ENCODE assay signal across 2 cellular contexts in the genomic region with DNA sequence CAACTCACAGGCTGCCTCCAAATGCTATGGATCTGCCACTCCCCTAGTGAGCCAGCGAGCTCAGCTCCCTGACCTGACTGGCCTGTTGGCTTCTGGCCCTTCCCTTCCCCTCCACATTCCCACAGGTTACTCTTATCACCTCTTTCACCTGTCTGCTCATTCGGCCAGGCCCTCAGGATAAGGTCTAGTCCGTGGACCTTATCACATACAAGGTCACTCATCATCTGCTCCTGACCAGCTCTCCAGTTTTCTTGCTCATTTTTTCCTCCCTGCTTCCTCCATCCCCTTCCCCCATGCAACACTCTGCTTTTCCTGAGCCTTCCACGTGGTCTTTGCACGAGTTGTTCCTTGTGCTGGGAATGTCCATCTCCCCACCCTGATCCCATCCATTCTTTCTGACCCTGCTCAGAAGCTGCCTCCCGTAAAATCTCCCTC.
TF ChIP-seq lines count a peak whose summit lies in the region.

No MANE protein-coding gene starts in this region.

TF ChIP-seq in HEK293, 187 proteins besides CTCF, POLR2A, EP300 and RAD21:
- TF ChIP-seq ZIC2 (tag by site-specific recombination; IDR thresholded peaks at IDR 0.05) (no peak), ZNF366 (tag by site-specific recombination; conservative IDR thresholded peaks at IDR 0.05) (peak; percentile 42; the same call in 1 of the 2 replicates), REPIN1 (tag by site-specific recombination; IDR thresholded peaks at IDR 0.05; ENCODE audit: low read depth) (no peak)

TF ChIP-seq in H1, 55 proteins besides CTCF, POLR2A, EP300 and RAD21:
- TF ChIP-seq HDAC2 (IDR thresholded peaks at IDR 0.05; ENCODE audit: borderline replicate concordance in 1 of 2, low read depth in 2 of 2, low read length in 2 of 2): no peak
- no peak for TF ChIP-seq TAF1 (IDR thresholded peaks at IDR 0.05; ENCODE audit: low read depth, low read length)
- TF ChIP-seq, protein P1, sequence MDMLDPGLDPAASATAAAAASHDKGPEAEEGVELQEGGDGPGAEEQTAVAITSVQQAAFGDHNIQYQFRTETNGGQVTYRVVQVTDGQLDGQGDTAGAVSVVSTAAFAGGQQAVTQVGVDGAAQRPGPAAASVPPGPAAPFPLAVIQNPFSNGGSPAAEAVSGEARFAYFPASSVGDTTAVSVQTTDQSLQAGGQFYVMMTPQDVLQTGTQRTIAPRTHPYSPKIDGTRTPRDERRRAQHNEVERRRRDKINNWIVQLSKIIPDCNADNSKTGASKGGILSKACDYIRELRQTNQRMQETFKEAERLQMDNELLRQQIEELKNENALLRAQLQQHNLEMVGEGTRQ (IDR thresholded peaks at IDR 0.05; ENCODE audit: low read length): no peak
- TF ChIP-seq BCL11A (IDR thresholded peaks at IDR 0.05; ENCODE audit: low read depth in 2 of 2, low read length in 2 of 2): no peak
- TF ChIP-seq KDM4A (IDR thresholded peaks at IDR 0.05; ENCODE audit: low read depth, low read length, severe bottlenecking): no peak
- no peak for TF ChIP-seq ASH2L (IDR thresholded peaks at IDR 0.05; ENCODE audit: low read length)
- no peak for TF ChIP-seq POU5F1 (IDR thresholded peaks at IDR 0.05; ENCODE audit: low read depth, low read length)
- TF ChIP-seq SIRT6 (IDR thresholded peaks at IDR 0.05; ENCODE audit: low read length): no peak
- no peak for TF ChIP-seq CHD7 (IDR thresholded peaks at IDR 0.05; ENCODE audit: insufficient replicate concordance, low read length)
- TF ChIP-seq NANOG (IDR thresholded peaks at IDR 0.05; ENCODE audit: insufficient read depth, low read depth, low read length, poor library complexity, severe bottlenecking): no peak
- no peak for TF ChIP-seq SP1 (IDR thresholded peaks at IDR 0.05; ENCODE audit: low read depth, low read length)
- no peak for TF ChIP-seq SIN3A (conservative IDR thresholded peaks at IDR 0.05 in 1 of 2, IDR thresholded peaks at IDR 0.05 in 1 of 2; ENCODE audit: low read depth in 1 of 2, low read length in 2 of 2)
- TF ChIP-seq EGR1 (IDR thresholded peaks at IDR 0.05; ENCODE audit: borderline replicate concordance, low read depth, low read length): no peak
- no peak for TF ChIP-seq GABPA (IDR thresholded peaks at IDR 0.05; ENCODE audit: borderline replicate concordance, insufficient read depth, low read length)
- TF ChIP-seq POLR2AphosphoS5 (IDR thresholded peaks at IDR 0.05; ENCODE audit: low read depth, low read length): no peak
- no peak for TF ChIP-seq BRCA1 (IDR thresholded peaks at IDR 0.05; ENCODE audit: low read depth, low read length)
- TF ChIP-seq, protein P2, sequence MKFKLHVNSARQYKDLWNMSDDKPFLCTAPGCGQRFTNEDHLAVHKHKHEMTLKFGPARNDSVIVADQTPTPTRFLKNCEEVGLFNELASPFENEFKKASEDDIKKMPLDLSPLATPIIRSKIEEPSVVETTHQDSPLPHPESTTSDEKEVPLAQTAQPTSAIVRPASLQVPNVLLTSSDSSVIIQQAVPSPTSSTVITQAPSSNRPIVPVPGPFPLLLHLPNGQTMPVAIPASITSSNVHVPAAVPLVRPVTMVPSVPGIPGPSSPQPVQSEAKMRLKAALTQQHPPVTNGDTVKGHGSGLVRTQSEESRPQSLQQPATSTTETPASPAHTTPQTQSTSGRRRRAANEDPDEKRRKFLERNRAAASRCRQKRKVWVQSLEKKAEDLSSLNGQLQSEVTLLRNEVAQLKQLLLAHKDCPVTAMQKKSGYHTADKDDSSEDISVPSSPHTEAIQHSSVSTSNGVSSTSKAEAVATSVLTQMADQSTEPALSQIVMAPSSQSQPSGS (IDR thresholded peaks at IDR 0.05; ENCODE audit: low read length): no peak
- TF ChIP-seq CREB1 (IDR thresholded peaks at IDR 0.05): no peak
TF ChIP-seq in H1: peak in this region for 0.
